Comparison of ENCODE assay signal across 8 cellular contexts in the genomic region with DNA sequence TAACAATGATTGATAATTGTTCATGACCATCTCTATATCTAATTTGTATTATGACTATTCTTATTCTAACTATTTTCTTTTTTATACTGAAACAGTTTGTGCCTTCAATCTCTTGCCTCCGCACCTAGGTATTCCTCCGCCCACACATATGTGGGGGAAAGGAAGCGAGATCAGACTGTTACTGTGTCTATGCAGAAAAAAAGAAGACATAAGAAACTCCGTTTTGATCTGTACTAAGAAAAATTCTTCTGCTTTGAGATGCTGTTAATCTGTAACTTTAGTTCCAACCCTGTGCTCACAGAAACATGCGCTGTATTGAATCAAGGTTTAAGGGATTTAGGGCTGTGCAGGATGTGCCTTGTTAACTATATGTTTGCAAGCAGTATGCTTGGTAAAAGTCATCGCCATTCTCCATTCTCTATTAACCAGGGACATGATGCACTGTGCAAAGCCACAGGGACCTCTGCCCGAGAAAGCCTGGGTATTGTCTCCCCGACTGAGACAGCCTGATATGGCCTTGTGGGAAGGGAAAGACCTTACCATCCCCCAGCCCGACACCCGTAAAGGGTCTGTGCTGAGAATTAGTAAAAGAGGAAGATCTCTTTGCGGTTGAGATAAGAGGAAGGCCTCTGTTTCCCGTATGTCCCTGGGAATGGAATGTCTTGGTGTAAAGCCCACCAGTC. TPM values are rescaled to one million over a fixed set of nuclear protein-coding genes. Genes with fewer than 3 reads are reported as not detected.
DNase-seq lines count a peak whose midpoint lies in the region; ATAC-seq and TF ChIP-seq lines count a peak whose summit lies in the region.

No MANE protein-coding gene starts in this region.

- H3K4me3 Mint-ChIP-seq in central memory CD8-positive, alpha-beta T cell = peak overlapping the region; percentile 57
- H3K4me3 Mint-ChIP-seq in progenitor cell of endocrine pancreas (ENCODE audit: low read depth) = peak overlapping the region; percentile 43

- no peaks in the 10 kb centered on the region for H3K27me3 Mint-ChIP-seq in central memory CD8-positive, alpha-beta T cell
- peaks cover 13% of the 10 kb centered on the region for H3K27me3 Mint-ChIP-seq in progenitor cell of endocrine pancreas

- DNase-seq in OCI-M2 (lab: John Stamatoyannopoulos, UW; ENCODE audit: unreplicated experiment) (peak; percentile 74), progenitor cell of endocrine pancreas (ENCODE audit: low spot score, unreplicated experiment) (no peak), GM03348 (ENCODE audit: low spot score) (no peak), HPDE6-E6E7 (ENCODE audit: extremely low spot score) (no peak), NCI-H1930 (lab: John Stamatoyannopoulos, UW) (no peak)
- DNase-seq in central memory CD8-positive, alpha-beta T cell (ENCODE audit: low spot score in 2 of 2) = no peak
- no peak for DNase-seq in activated CD4-positive, CD25-positive, alpha-beta regulatory T cell treated with anti-CD3 and anti-CD28 coated beads, Interleukin-2, amount 50 U/mL, for 72 hours

- TF ChIP-seq CTCF in progenitor cell of endocrine pancreas (IDR thresholded peaks at IDR 0.05; ENCODE audit: unreplicated experiment) = no peak

- H3K4me3 ChIP-seq in GM08714 (ENCODE audit: low read length) = peak overlapping the region; percentile 46; the same call in 1 of the 2 replicates

- H3K27ac Mint-ChIP-seq in central memory CD8-positive, alpha-beta T cell (ENCODE audit: low read depth) = no peak overlapping the region
- no peak overlapping the region for H3K27ac Mint-ChIP-seq in progenitor cell of endocrine pancreas

- no peak for ATAC-seq in central memory CD8-positive, alpha-beta T cell (replicated peaks; ENCODE audit: extremely low read depth, poor library complexity, severe bottlenecking)

- H3K4me1 Mint-ChIP-seq in central memory CD8-positive, alpha-beta T cell = peaks cover 33% of the 10 kb centered on the region
- peaks cover 27% of the 10 kb centered on the region for H3K4me1 Mint-ChIP-seq in progenitor cell of endocrine pancreas (ENCODE audit: low read depth)

- peaks cover 8% of the 10 kb centered on the region for H3K36me3 Mint-ChIP-seq in central memory CD8-positive, alpha-beta T cell (ENCODE audit: insufficient read depth)
- H3K36me3 Mint-ChIP-seq in progenitor cell of endocrine pancreas (ENCODE audit: insufficient read depth) = peaks cover 3% of the 10 kb centered on the region

- H3K9me3 Mint-ChIP-seq in central memory CD8-positive, alpha-beta T cell = no peaks in the 10 kb centered on the region
- H3K9me3 Mint-ChIP-seq in progenitor cell of endocrine pancreas (ENCODE audit: low read depth) = no peaks in the 10 kb centered on the region

RNA-seq across cellular contexts. Expression of gene SCYL1, which starts 2.1 kb away (rescaled TPM):
- 61.4 and 66.3 TPM in 2 replicates for total RNA-seq in progenitor cell of endocrine pancreas

RNA-seq across cellular contexts. Expression of gene MALAT1, which starts 23.9 kb away (rescaled TPM):
- 16,546 and 17,116 TPM in 2 replicates for total RNA-seq in progenitor cell of endocrine pancreas

RNA-seq across cellular contexts. Expression of gene LTBP3, which starts 35.4 kb away (rescaled TPM):
- 55.3 and 57.7 TPM in 2 replicates for total RNA-seq in progenitor cell of endocrine pancreas

RNA-seq across cellular contexts. Expression of gene ZNRD2, which starts 47.5 kb away (rescaled TPM):
- 25.3 and 25.9 TPM in 2 replicates for total RNA-seq in progenitor cell of endocrine pancreas

RNA-seq across cellular contexts. Expression of gene FAM89B, which starts 49.6 kb away (rescaled TPM):
- 62.5 and 65.0 TPM in 2 replicates for total RNA-seq in progenitor cell of endocrine pancreas
